ENCODE assay signal across 21 cellular contexts in genomic region chr13:32285633-32285965, GRCh38. TPM values are rescaled to one million over a fixed set of nuclear protein-coding genes. Genes with fewer than 3 reads are reported as not detected.
DNase-seq lines count a peak whose midpoint lies in the region; ATAC-seq and TF ChIP-seq lines count a peak whose summit lies in the region.
"Had no signal": no experiment of that assay in that cellular context is flagged by ENCODE, and none has a peak within 500 bp of the region (broad histone marks: within the 10 kb centered on the region; RNA-seq: fewer than 3 reads in every experiment).

No MANE protein-coding gene starts in this region.

- H3K9me3 ChIP-seq in SJSA1 (replicated peaks) (no peaks in the 10 kb centered on the region), thoracic aorta (no peaks in the 10 kb centered on the region), suprapubic skin (no peaks in the 10 kb centered on the region)
- H3K9me3 ChIP-seq: BLaER1, body of pancreas, tibial nerve had no signal

- peak overlapping the region; percentile 1 for H3K27ac Mint-ChIP-seq in neural crest cell (ENCODE audit: unreplicated experiment)
- H3K27ac Mint-ChIP-seq: activated CD4-positive, alpha-beta T cell treated with anti-CD3 and anti-CD28 coated beads for 36 hours; T-helper 2 cell treated with Interferon-gamma antibody and Interleukin-4, amounts not matched to agents 5 μg/mL and 100 μg/mL, for 36 hours had no signal

- no peaks in the 10 kb centered on the region for H3K36me3 Mint-ChIP-seq in neural crest cell (ENCODE audit: low read depth)

- no peak overlapping the region for H3K4me3 Mint-ChIP-seq in neural crest cell
- H3K4me3 Mint-ChIP-seq: activated CD4-positive, alpha-beta T cell treated with anti-CD3 and anti-CD28 coated beads for 36 hours; T-helper 2 cell treated with Interferon-gamma antibody and Interleukin-4, amounts not matched to agents 5 μg/mL and 100 μg/mL, for 36 hours had no signal

- WGBS in suprapubic skin: 56% methylated on average over 4 of the region's 4 CpGs

- no peak overlapping the region for H3K4me3 ChIP-seq in SJSA1
- H3K4me3 ChIP-seq in coronary artery: no peak overlapping the region
- peak overlapping the region; percentile 37 for H3K4me3 ChIP-seq in thoracic aorta
- no peak overlapping the region for H3K4me3 ChIP-seq in suprapubic skin
- H3K4me3 ChIP-seq: BLaER1, body of pancreas, tibial nerve had no signal

- peaks cover 28% of the 10 kb centered on the region for H3K4me1 Mint-ChIP-seq in neural crest cell
- H3K4me1 Mint-ChIP-seq: activated CD4-positive, alpha-beta T cell treated with anti-CD3 and anti-CD28 coated beads for 36 hours had no signal

- DNase-seq in SJSA1 (ENCODE audit: low read depth in 1 of 2, low spot score in 2 of 2): no peak
- no peak for DNase-seq in coronary artery (ENCODE audit: low spot score)
- DNase-seq in neural crest cell (ENCODE audit: low read depth, low spot score): no peak
- no peak for DNase-seq in thoracic aorta (ENCODE audit: low spot score)
- DNase-seq in COR-L47 (lab: John Stamatoyannopoulos, UW): no peak
- DNase-seq in suprapubic skin (ENCODE audit: low spot score in 2 of 2): no peak
- DNase-seq: activated CD4-positive, alpha-beta T cell treated with anti-CD3 and anti-CD28 coated beads for 36 hours; activated CD8-positive, alpha-beta memory T cell treated with anti-CD3 and anti-CD28 coated beads, Interleukin-2, amount 50 U/mL, for 48 hours; effector CD4-positive, alpha-beta T cell; H7; left colon; MM.1S; NCI-H1694 treated with DMSO at 0.1 percent for 48 hours; SHP77 treated with DMSO at 0.1 percent for 48 hours; stimulated activated CD4-positive, alpha-beta T cell treated with anti-CD3 and anti-CD28 coated beads, Interleukin-2, amount 100 ng/mL, for 48 hours had no signal

- H3K36me3 ChIP-seq in SJSA1: no peaks in the 10 kb centered on the region
- H3K36me3 ChIP-seq in thoracic aorta: peaks cover 19% of the 10 kb centered on the region
- no peaks in the 10 kb centered on the region for H3K36me3 ChIP-seq in suprapubic skin
- H3K36me3 ChIP-seq: BLaER1 had no signal

- H3K4me1 ChIP-seq in SJSA1 (replicated peaks): peaks cover 21% of the 10 kb centered on the region
- H3K4me1 ChIP-seq in thoracic aorta (ENCODE audit: control insufficient read depth in 1 of 2, low read depth in 2 of 2): peaks cover 16 to 27% of the 10 kb centered on the region in 2 donors
- peaks cover 8% of the 10 kb centered on the region for H3K4me1 ChIP-seq in suprapubic skin
- H3K4me1 ChIP-seq: BLaER1 had no signal

- TF ChIP-seq CTCF in coronary artery (IDR thresholded peaks at IDR 0.05): no peak
- no peak for TF ChIP-seq CTCF in neural crest cell (conservative IDR thresholded peaks at IDR 0.05)
- TF ChIP-seq CTCF in thoracic aorta (IDR thresholded peaks at IDR 0.05): no peak
- no peak for TF ChIP-seq CTCF in suprapubic skin (IDR thresholded peaks at IDR 0.05)

- H3K27me3 Mint-ChIP-seq in neural crest cell (ENCODE audit: low read depth): no peaks in the 10 kb centered on the region
- H3K27me3 Mint-ChIP-seq: activated CD4-positive, alpha-beta T cell treated with anti-CD3 and anti-CD28 coated beads for 36 hours had no signal

- peaks cover 4% of the 10 kb centered on the region for H3K9me3 Mint-ChIP-seq in neural crest cell
- H3K9me3 Mint-ChIP-seq: T-helper 2 cell treated with Interferon-gamma antibody and Interleukin-4, amounts not matched to agents 5 μg/mL and 100 μg/mL, for 36 hours had no signal

- ATAC-seq in thoracic aorta (ENCODE audit: insufficient number of reproducible peaks, low FRiP score, low read depth) (no peak), HG02981 (IDR thresholded peaks at IDR 0.05; ENCODE audit: unreplicated experiment) (no peak)
- ATAC-seq: activated CD4-positive, alpha-beta T cell treated with anti-CD3 and anti-CD28 coated beads for 36 hours; left colon had no signal

- TF ChIP-seq EP300 in suprapubic skin (IDR thresholded peaks at IDR 0.05): no peak

- H3K27me3 ChIP-seq in SJSA1 (replicated peaks): no peaks in the 10 kb centered on the region
- H3K27me3 ChIP-seq in thoracic aorta (replicated peaks; ENCODE audit: insufficient read depth): no peaks in the 10 kb centered on the region
- no peaks in the 10 kb centered on the region for H3K27me3 ChIP-seq in suprapubic skin
- H3K27me3 ChIP-seq: BLaER1, body of pancreas, tibial nerve had no signal

- peak overlapping the region; percentile 86 for H3K27ac ChIP-seq in SJSA1
- peak overlapping the region; percentile 25 to 48 for H3K27ac ChIP-seq in coronary artery
- H3K27ac ChIP-seq in thoracic aorta: peak overlapping the region; percentile 72 to 85
- no peak overlapping the region for H3K27ac ChIP-seq in suprapubic skin
- H3K27ac ChIP-seq: BLaER1 had no signal

- TF ChIP-seq POLR2A in suprapubic skin (IDR thresholded peaks at IDR 0.05): no peak

RNA-seq across cellular contexts. Expression of gene ZAR1L, which starts 29.6 kb away (rescaled TPM):
- 0.21 TPM in 1 of 2 replicates, not detected in the other for total RNA-seq in SJSA1 (2014; rRNA removed; shearing (Covaris generic))
- total RNA-seq in neural crest cell: 0.26 TPM in 1 of 2 replicates, not detected in the other
- not detected for total RNA-seq in thoracic aorta
- not detected for total RNA-seq in suprapubic skin
- total RNA-seq: activated CD4-positive, alpha-beta T cell treated with anti-CD3 and anti-CD28 coated beads for 36 hours; body of pancreas; H7; left colon; myocyte had no signal

RNA-seq across cellular contexts. Expression of gene BRCA2, which starts 29.7 kb away (rescaled TPM):
- 7.7 and 14.7 TPM in 2 replicates for total RNA-seq in SJSA1 (2014; rRNA removed; shearing (Covaris generic))
- total RNA-seq in neural crest cell: 26.4 and 28.5 TPM in 2 replicates
- total RNA-seq in thoracic aorta: 1 to 10 TPM; 1.5 to 4.6 TPM
- 1 to 10 TPM; 1.5 to 5.6 (median 2.0) TPM for total RNA-seq in suprapubic skin
